ENCODE assay signal across 28 cellular contexts in the genomic region with DNA sequence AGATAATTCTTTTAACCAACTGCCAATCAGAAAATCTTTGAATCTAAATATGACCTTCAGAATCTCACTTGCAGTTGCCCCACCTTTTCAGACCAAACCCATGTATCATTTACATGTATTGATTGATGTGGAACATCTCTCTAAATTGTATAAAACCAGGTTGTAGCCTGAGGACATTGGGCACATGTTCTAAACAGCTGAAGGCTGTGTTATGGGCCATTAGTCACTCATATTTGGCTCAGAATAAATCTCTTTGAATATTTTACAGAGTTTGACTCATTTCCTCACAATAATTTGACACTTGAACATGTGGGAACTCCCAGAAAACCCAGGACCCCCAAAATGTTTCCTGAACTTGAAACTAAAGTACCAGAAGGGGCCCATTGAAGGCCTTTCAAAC. TPM values are rescaled to one million over a fixed set of nuclear protein-coding genes. Genes with fewer than 3 reads are reported as not detected.
"Had no signal": no experiment of that assay in that cellular context is flagged by ENCODE, and none has a peak within 500 bp of the region (broad histone marks: within the 10 kb centered on the region; RNA-seq: fewer than 3 reads in every experiment).

No MANE protein-coding gene starts in this region.

- H3K36me3 ChIP-seq: gastrocnemius medialis, heart right ventricle, left ventricle myocardium inferior, lower lobe of right lung, neutrophil, right atrium auricular region, tibial artery, upper lobe of left lung, uterus had no signal

- FAIRE-seq: endothelial cell of umbilical vein, keratinocyte had no signal

- H3K4me3 ChIP-seq: coronary artery, gastrocnemius medialis, heart right ventricle, left ventricle myocardium inferior, lower lobe of right lung, right atrium auricular region, smooth muscle cell, tibial artery, upper lobe of left lung, uterus had no signal

- DNase-seq: effector CD4-positive, alpha-beta T cell; endodermal cell; gastrocnemius medialis; heart right ventricle; left cardiac atrium; left ventricle myocardium inferior; lower lobe of right lung; mesendoderm; naive thymus-derived CD8-positive, alpha-beta T cell; posterior cingulate gyrus; stimulated activated CD4-positive, alpha-beta T cell treated with anti-CD3 and anti-CD28 coated beads, Interleukin-4, amount 100 ng/mL, for 1 hour; stimulated activated CD8-positive, alpha-beta memory T cell treated with anti-CD3 and anti-CD28 coated beads, Interleukin-4, amount 100 ng/mL, for 48 hours; tibial artery; upper lobe of left lung; uterus had no signal

- H3K27me3 ChIP-seq: gastrocnemius medialis, heart right ventricle, neutrophil, right atrium auricular region, tibial artery, upper lobe of left lung, uterus had no signal

RNA-seq across cellular contexts. Expression of a gene that starts 58.7 kb away (rescaled TPM):
- total RNA-seq: chondrocyte; dermis microvascular lymphatic vessel endothelial cell; endodermal cell; endothelial cell of umbilical vein; heart right ventricle; left cardiac atrium; left ventricle myocardium inferior; lower lobe of right lung; naive thymus-derived CD8-positive, alpha-beta T cell; osteoblast; pulmonary artery endothelial cell; right atrium auricular region; smooth muscle cell; temporal lobe; uterus had no signal
- polyA plus RNA-seq: endothelial cell of umbilical vein; esophagus; heart right ventricle; keratinocyte; naive thymus-derived CD8-positive, alpha-beta T cell; neural cell; smooth muscle cell had no signal
